ENCODE assay signal across 8 cellular contexts in the genomic region with DNA sequence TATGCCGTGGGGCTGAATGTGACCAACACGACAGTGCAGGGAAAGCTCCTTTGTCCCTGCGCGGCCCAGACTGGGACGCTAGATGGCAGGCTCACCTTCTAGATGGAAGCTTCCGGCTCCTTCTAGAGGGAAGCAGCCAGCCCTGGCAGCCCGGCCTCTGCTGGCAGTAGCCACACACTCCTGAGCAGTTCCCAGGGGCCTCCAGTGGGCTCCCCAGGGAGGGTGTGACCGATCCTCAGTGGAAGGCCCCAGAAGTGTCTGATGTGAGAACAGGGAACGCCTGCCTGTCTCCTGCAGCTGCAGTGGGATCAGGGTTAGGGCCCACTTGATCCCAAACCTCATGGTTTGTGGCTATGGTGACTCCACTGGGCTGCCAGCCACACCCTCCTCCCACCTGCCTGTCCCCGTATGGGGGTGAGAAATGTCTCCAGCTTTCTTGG. TPM values are rescaled to one million over a fixed set of nuclear protein-coding genes. Genes with fewer than 3 reads are reported as not detected.
A peak's percentile ranks its signal among the peaks of the same experiment; 100 is the strongest.
DNase-seq lines count a peak whose midpoint lies in the region; ATAC-seq and TF ChIP-seq lines count a peak whose summit lies in the region.

No MANE protein-coding gene starts in this region.

- H3K4me3 ChIP-seq in DND-41 (ENCODE audit: low read depth in 1 of 2, low read length in 2 of 2), result no peak overlapping the region

- no peaks in the 10 kb centered on the region for H3K9me3 Mint-ChIP-seq in nephron

- H3K4me1 Mint-ChIP-seq in nephron, result no peaks in the 10 kb centered on the region

- peak; percentile 98 for TF ChIP-seq CTCF in DND-41 (IDR thresholded peaks at IDR 0.05; ENCODE audit: borderline replicate concordance, extremely low read depth, low read length, poor library complexity, severe bottlenecking)
- peak; percentile 84 to 91 (median 89) for TF ChIP-seq CTCF in nephron (IDR thresholded peaks at IDR 0.05; ENCODE audit: unreplicated experiment in 3 of 3)

- H4K20me1 ChIP-seq in DND-41 (ENCODE audit: insufficient read depth, low read length), result no peaks in the 10 kb centered on the region

- peak overlapping the region; percentile 21; the same call in 1 of the 2 replicates for H3K9ac ChIP-seq in DND-41 (ENCODE audit: low read depth, low read length)

- H3K4me3 Mint-ChIP-seq in nephron, result peak overlapping the region in 1 of 3 experiments; percentile 13

- H3K36me3 ChIP-seq in DND-41 (ENCODE audit: insufficient read depth, low read length), result no peaks in the 10 kb centered on the region

- H3K4me2 ChIP-seq in DND-41 (ENCODE audit: insufficient read depth, low read length), result peak overlapping the region; percentile 44

- peak; percentile 85 for DNase-seq in DND-41
- DNase-seq in KG1 (lab: John Stamatoyannopoulos, UW), result peak; percentile 87
- DNase-seq in OCI-M2 (lab: John Stamatoyannopoulos, UW; ENCODE audit: unreplicated experiment), result peak; percentile 28
- DNase-seq in activated T-cell treated with anti-CD3 and anti-CD28 coated beads for 24 hours (ENCODE audit: low read depth), result peak; percentile 79
- DNase-seq in stimulated activated naive CD4-positive, alpha-beta T cell (lab: John Stamatoyannopoulos, UW), result peak; percentile 47 to 74 (median 65)

- H3K27me3 Mint-ChIP-seq in nephron (ENCODE audit: low read depth), result peaks cover 4% of the 10 kb centered on the region

- H3K9me3 ChIP-seq in DND-41 (ENCODE audit: insufficient read depth, low read length, severe bottlenecking), result no peaks in the 10 kb centered on the region

- H3K27me3 ChIP-seq in DND-41 (ENCODE audit: insufficient read depth, low read length, poor library complexity), result no peaks in the 10 kb centered on the region

- H3K36me3 Mint-ChIP-seq in nephron (ENCODE audit: low read depth), result no peaks in the 10 kb centered on the region

- H2AFZ ChIP-seq in DND-41 (ENCODE audit: low read depth, low read length), result peak overlapping the region; percentile 75

- no peak overlapping the region for H3K27ac Mint-ChIP-seq in nephron

- H3K4me1 ChIP-seq in DND-41 (ENCODE audit: insufficient read depth, low read length), result peaks cover 6% of the 10 kb centered on the region

- ATAC-seq in DND-41 (ENCODE audit: insufficient read depth, low read depth) (peak; percentile 100), GM21737 (IDR thresholded peaks at IDR 0.05; ENCODE audit: unreplicated experiment) (peak; percentile 95), esophagus mucosa (peak; percentile 94)

- peak overlapping the region; percentile 40; the same call in 1 of the 2 replicates for H3K27ac ChIP-seq in DND-41 (ENCODE audit: low read length)

- H3K79me2 ChIP-seq in DND-41 (ENCODE audit: insufficient read depth, low read length), result no peaks in the 10 kb centered on the region

RNA-seq across cellular contexts. Expression of gene LRPPRC, which starts 48.5 kb away (rescaled TPM):
- 59.9 TPM for total RNA-seq in esophagus mucosa

Comparison
In these comparisons a context has a peak if more than half of its experiments do, and no peak if none do; other contexts are left out.
1. DNase-seq: peak in every context shown above with its lines; median percentile 87 in KG1; 85 in DND-41; 79 in activated T-cell treated with anti-CD3 and anti-CD28 coated beads for 24 hours; 65 in stimulated activated naive CD4-positive, alpha-beta T cell; 28 in OCI-M2.